Comparison of ENCODE assay signal across 11 cellular contexts in genomic region chr6:73560853-73561407, GRCh38.
DNase-seq lines count a peak whose midpoint lies in the region; ATAC-seq lines count a peak whose summit lies in the region.
"Had no signal": no experiment of that assay in that cellular context is flagged by ENCODE, and none has a peak within 500 bp of the region (broad histone marks: within the 10 kb centered on the region; RNA-seq: fewer than 3 reads in every experiment).

No MANE protein-coding gene starts in this region.

- peaks cover 40% of the 10 kb centered on the region for H3K4me1 ChIP-seq in neuron (ENCODE audit: insufficient read depth, low read length)

- no peak for DNase-seq in C1 segment of cervical spinal cord (lab: John Stamatoyannopoulos, UW)
- DNase-seq in DMS53 treated with DMSO at 0.1 percent for 48 hours (lab: John Stamatoyannopoulos, UW; ENCODE audit: unreplicated experiment) = no peak
- no peak for DNase-seq in retina
- DNase-seq: activated naive CD4-positive, alpha-beta T cell treated with anti-CD3 and anti-CD28 coated beads, Interleukin-2, amount 10 ng/mL, durations not matched to agents 7 days and 5 days; DMS 273 treated with DMSO at 0.1 percent for 48 hours; NCI-H69; T1000 had no signal

- no peak overlapping the region for H3K4me3 ChIP-seq in neuron (ENCODE audit: low read length)

- H3K27me3 ChIP-seq in neuron (ENCODE audit: insufficient read depth, low read length) = no peaks in the 10 kb centered on the region

- H3K9me3 ChIP-seq in neuron (ENCODE audit: low read length) = no peaks in the 10 kb centered on the region

- H2AFZ ChIP-seq in neuron (ENCODE audit: low read depth, low read length) = peak overlapping the region; percentile 80

- ATAC-seq in GM18868 (IDR thresholded peaks at IDR 0.05; ENCODE audit: unreplicated experiment) (peak; percentile 57), GM21786 (IDR thresholded peaks at IDR 0.05; ENCODE audit: unreplicated experiment) (peak; percentile 67), HG03521 (IDR thresholded peaks at IDR 0.05; ENCODE audit: unreplicated experiment) (peak; percentile 50)

- H3K36me3 ChIP-seq in neuron (ENCODE audit: insufficient read depth, low read length) = no peaks in the 10 kb centered on the region
